ENCODE assay signal across 12 cellular contexts in the genomic region with DNA sequence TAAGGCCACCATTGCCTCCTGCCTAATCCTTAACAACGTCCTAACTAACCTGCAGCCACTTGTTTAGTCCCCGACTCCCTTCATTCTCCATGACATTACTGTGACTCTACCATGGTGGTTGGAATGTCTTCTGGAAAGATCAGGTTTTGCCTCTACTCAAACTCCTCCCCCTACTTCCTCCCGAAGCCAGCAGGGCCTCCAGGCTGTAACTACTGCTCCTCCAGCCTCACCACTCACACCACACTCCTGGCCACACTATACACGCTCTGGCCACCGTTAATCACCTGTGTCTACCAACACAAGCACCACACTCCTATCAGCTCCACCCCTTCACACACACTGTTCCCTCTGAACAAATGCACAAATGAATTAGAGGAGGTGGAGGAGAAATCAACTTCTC.
DNase-seq lines count a peak whose midpoint lies in the region; ATAC-seq, FAIRE-seq and TF ChIP-seq lines count a peak whose summit lies in the region.
"Had no signal": no experiment of that assay in that cellular context is flagged by ENCODE, and none has a peak within 500 bp of the region (broad histone marks: within the 10 kb centered on the region; RNA-seq: fewer than 3 reads in every experiment).

No MANE protein-coding gene starts in this region.

- no peak overlapping the region for H3K18ac ChIP-seq in mesendoderm (ENCODE audit: low read length)

- H3K79me2 ChIP-seq in HepG2 (ENCODE audit: insufficient read depth, low read length) (peaks cover 89% of the 10 kb centered on the region), mesendoderm (ENCODE audit: control insufficient read depth, insufficient read depth, low read length) (peaks cover 31% of the 10 kb centered on the region)

- FAIRE-seq in HepG2 (lab: Jason Lieb, UNC), result no peak

- H3K9ac ChIP-seq in HepG2 (ENCODE audit: insufficient read depth, low read depth, low read length) (no peak overlapping the region), mesendoderm (ENCODE audit: low read length) (no peak overlapping the region)

- H3K27ac Mint-ChIP-seq in MCF 10A (ENCODE audit: low read depth, unreplicated experiment), result peak overlapping the region; percentile 57

- no peak overlapping the region for H3K4me3 Mint-ChIP-seq in MCF 10A (ENCODE audit: unreplicated experiment)

- H2BK15ac ChIP-seq in mesendoderm (replicated peaks; ENCODE audit: low read depth), result no peak overlapping the region

- CTCF ChIA-PET in HepG2 (lab: Yijun Ruan, JAX; ENCODE audit: low intra/inter-chr PET ratio, low total read pairs) (no interaction called here), MCF 10A (lab: Yijun Ruan, JAX) (no interaction called here)

- H3K79me1 ChIP-seq in mesendoderm (ENCODE audit: low read length), result peaks cover 26% of the 10 kb centered on the region

- TF ChIP-seq EP300 in HepG2 (IDR thresholded peaks at IDR 0.05; ENCODE audit: low read depth in 2 of 2, low read length in 2 of 2) (no peak), HepG2 (CRISPR knock-in tag; IDR thresholded peaks at IDR 0.05; ENCODE audit: borderline replicate concordance) (no peak)

- POLR2A ChIA-PET in HepG2 (lab: Yijun Ruan, JAX), result interaction anchor here (0.7 to 2.4 kb wide), 3 partner anchors 14 to 69 kb away, joined by 3 to 18 read pairs (median 4); a partner anchor contains a TSS
- POLR2A ChIA-PET in MCF 10A (lab: Yijun Ruan, JAX), result interaction anchor here (2.9 kb wide), 1 partner anchor 13 kb away, joined by 12 read pairs; no protein-coding TSS in a partner anchor

- DNase-seq in HepG2 (ENCODE audit: low spot score), result no peak
- no peak for DNase-seq in right lobe of liver
- DNase-seq in MCF 10A (ENCODE audit: unreplicated experiment), result no peak
- DNase-seq in mesendoderm, result peak; percentile 75
- no peak for DNase-seq in central memory CD4-positive, alpha-beta T cell
- no peak for DNase-seq in posterior vena cava (ENCODE audit: low spot score)
- no peak for DNase-seq in NCI-H2196 (lab: John Stamatoyannopoulos, UW; ENCODE audit: unreplicated experiment)
- DNase-seq in cerebellum (ENCODE audit: low spot score), result no peak
- DNase-seq: activated gamma-delta T cell; NCI-H187; stimulated activated CD4-positive, alpha-beta T cell treated with anti-CD3 and anti-CD28 coated beads, Interleukin-2, amount 100 ng/mL, for 24 hours had no signal

- intact Hi-C loops in HepG2 (cut with micrococcal nuclease; ENCODE audit: unreplicated experiment) (loop anchor here (10.0 kb wide), 1 partner anchor 49 kb away; no protein-coding TSS in a partner anchor), right lobe of liver (cut with DNase I) (no loop called here), MCF 10A (cut with micrococcal nuclease) (no loop called here), posterior vena cava (cut with DNase I) (no loop called here)

- in situ Hi-C loops in HepG2 (cut with HindIII; ENCODE audit: extremely low pct_ligation_motif_present, low pct_unique_long_range_greater_than_20kb), result no loop called here

- no peaks in the 10 kb centered on the region for H3K27me3 Mint-ChIP-seq in MCF 10A (ENCODE audit: insufficient read depth, unreplicated experiment)

- no peak overlapping the region for H3K56ac ChIP-seq in mesendoderm (ENCODE audit: low read length)

- no TSS peak for BruUV-seq in HepG2 (replicated peaks; lab: Mats Ljungman, UMichigan)
- no TSS peak for BruUV-seq in MCF 10A (replicated peaks; lab: Mats Ljungman, UMichigan)

- peaks cover 44% of the 10 kb centered on the region for H3K4me1 Mint-ChIP-seq in MCF 10A (ENCODE audit: insufficient read depth, unreplicated experiment)

- H3K36me3 Mint-ChIP-seq in MCF 10A (ENCODE audit: insufficient read depth, unreplicated experiment), result peaks cover 7% of the 10 kb centered on the region

- TF ChIP-seq POLR2A in HepG2 (IDR thresholded peaks at IDR 0.05; ENCODE audit: insufficient read depth in 1 of 2, low read depth in 2 of 2, low read length in 2 of 2) (no peak), right lobe of liver (IDR thresholded peaks at IDR 0.05) (no peak)

- H3K36me3 ChIP-seq in HepG2 (replicated peaks in 1 of 2; ENCODE audit: control insufficient read depth in 1 of 2, insufficient read depth in 2 of 2, low read length in 2 of 2), result peaks cover 8 to 27% of the 10 kb centered on the region in 2 experiments; a peak in 4 of 5 replicates
- H3K36me3 ChIP-seq in right lobe of liver, result peaks cover 0 to 5% (median 0%) of the 10 kb centered on the region in 4 donors
- no peaks in the 10 kb centered on the region for H3K36me3 ChIP-seq in mesendoderm (ENCODE audit: control insufficient read depth, insufficient read depth, low read length)

- H2BK5ac ChIP-seq in mesendoderm (ENCODE audit: low read length), result no peak overlapping the region

- H2AFZ ChIP-seq in HepG2 (ENCODE audit: low read length), result no peak overlapping the region

- no peak overlapping the region for H3K4me2 ChIP-seq in HepG2 (ENCODE audit: low read depth, low read length)
- H3K4me2 ChIP-seq in mesendoderm (ENCODE audit: low read length), result no peak overlapping the region

- H3K27ac ChIP-seq in HepG2 (ENCODE audit: extremely low read length, insufficient read depth, low read length), result peak overlapping the region; percentile 57
- H3K27ac ChIP-seq in right lobe of liver, result no peak overlapping the region
- no peak overlapping the region for H3K27ac ChIP-seq in mesendoderm (ENCODE audit: low read depth, low read length)
- H3K27ac ChIP-seq: HL-60 had no signal

- H3K23ac ChIP-seq in mesendoderm (ENCODE audit: low read length), result no peak overlapping the region

- no peak for TF ChIP-seq CTCF in HepG2 (CRISPR knock-in tag; IDR thresholded peaks at IDR 0.05)
- TF ChIP-seq CTCF in right lobe of liver (IDR thresholded peaks at IDR 0.05), result no peak
- no peak for TF ChIP-seq CTCF in MCF 10A (IDR thresholded peaks at IDR 0.05; ENCODE audit: unreplicated experiment)

- H4K5ac ChIP-seq in mesendoderm (ENCODE audit: low read length), result no peak overlapping the region

- ATAC-seq in HepG2 (no peak), right lobe of liver (no peak)

- H3K4me3 ChIP-seq in HepG2 (replicated peaks in 1 of 3; ENCODE audit: insufficient read depth in 1 of 3, low read depth in 2 of 3, low read length in 3 of 3) (no peak overlapping the region), right lobe of liver (no peak overlapping the region), mesendoderm (ENCODE audit: low read length) (no peak overlapping the region)

- TF ChIP-seq RAD21 in HepG2 (CRISPR knock-in tag; IDR thresholded peaks at IDR 0.05), result no peak

- no peak overlapping the region for H2BK120ac ChIP-seq in mesendoderm (ENCODE audit: low read depth, low read length)

- H3K9me3 Mint-ChIP-seq in MCF 10A (ENCODE audit: unreplicated experiment), result no peaks in the 10 kb centered on the region

- no peak overlapping the region for H2AK5ac ChIP-seq in mesendoderm (ENCODE audit: low read length)

- H3K9me3 ChIP-seq in HepG2 (ENCODE audit: low read length) (no peaks in the 10 kb centered on the region), right lobe of liver (no peaks in the 10 kb centered on the region)

- WGBS in HepG2 (ENCODE audit: low lambda C conversion rate), result 94% methylated on average over 5 of the region's 5 CpGs
- WGBS in right lobe of liver (ENCODE audit: insufficient coverage, low coverage, low lambda C conversion rate, missing lambda C conversion rate), result 63% methylated on average over 5 of the region's 5 CpGs
- WGBS in mesendoderm (ENCODE audit: extremely low coverage, insufficient coverage, low lambda C conversion rate), result no CpG with 5 or more reads among the region's 5 CpGs

- no peak overlapping the region for H3K4ac ChIP-seq in mesendoderm (ENCODE audit: low read depth, low read length)

- 0 out of 2 replicates have a peak, but pooled peaks cover 6% of the 10 kb centered on the region for H4K20me1 ChIP-seq in HepG2 (ENCODE audit: insufficient read depth, low read length)

- H4K8ac ChIP-seq in mesendoderm (ENCODE audit: low read depth, low read length), result no peak overlapping the region

- H3K4me1 ChIP-seq in HepG2 (ENCODE audit: insufficient read depth, low read length) (peaks cover 70% of the 10 kb centered on the region), right lobe of liver (peaks cover 0 to 4% (median 0%) of the 10 kb centered on the region in 4 donors), mesendoderm (ENCODE audit: control insufficient read depth, low read depth, low read length) (peaks cover 7% of the 10 kb centered on the region)

- H3K27me3 ChIP-seq in HepG2 (ENCODE audit: control insufficient read depth in 1 of 2, insufficient read depth in 2 of 2, low read length in 2 of 2) (no peaks in the 10 kb centered on the region), right lobe of liver (no peaks in the 10 kb centered on the region), mesendoderm (ENCODE audit: insufficient read depth, low read length, poor library complexity) (no peaks in the 10 kb centered on the region)

TF ChIP-seq in HepG2, 621 proteins besides CTCF, POLR2A, EP300 and RAD21 (continues in another document):
- TF ChIP-seq CCAR2 (optimal IDR thresholded peaks at IDR 0.05; ENCODE audit: low read depth, low read length), result no peak
- TF ChIP-seq, protein P1, sequence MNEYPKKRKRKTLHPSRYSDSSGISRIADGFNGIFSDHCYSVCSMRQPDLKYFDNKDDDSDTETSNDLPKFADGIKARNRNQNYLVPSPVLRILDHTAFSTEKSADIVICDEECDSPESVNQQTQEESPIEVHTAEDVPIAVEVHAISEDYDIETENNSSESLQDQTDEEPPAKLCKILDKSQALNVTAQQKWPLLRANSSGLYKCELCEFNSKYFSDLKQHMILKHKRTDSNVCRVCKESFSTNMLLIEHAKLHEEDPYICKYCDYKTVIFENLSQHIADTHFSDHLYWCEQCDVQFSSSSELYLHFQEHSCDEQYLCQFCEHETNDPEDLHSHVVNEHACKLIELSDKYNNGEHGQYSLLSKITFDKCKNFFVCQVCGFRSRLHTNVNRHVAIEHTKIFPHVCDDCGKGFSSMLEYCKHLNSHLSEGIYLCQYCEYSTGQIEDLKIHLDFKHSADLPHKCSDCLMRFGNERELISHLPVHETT (CRISPR knock-in tag; conservative IDR thresholded peaks at IDR 0.05), result no peak
- TF ChIP-seq MTA3 (CRISPR knock-in tag; IDR thresholded peaks at IDR 0.05), result no peak
- TF ChIP-seq ZSCAN20 (CRISPR knock-in tag; IDR thresholded peaks at IDR 0.05; ENCODE audit: borderline replicate concordance), result no peak
- no peak for TF ChIP-seq RFXANK (CRISPR knock-in tag; IDR thresholded peaks at IDR 0.05)
- TF ChIP-seq FOXO1 (CRISPR knock-in tag; IDR thresholded peaks at IDR 0.05), result no peak
- TF ChIP-seq SRY (CRISPR knock-in tag; IDR thresholded peaks at IDR 0.05), result no peak
- TF ChIP-seq ZNF781 (CRISPR knock-in tag; IDR thresholded peaks at IDR 0.05; ENCODE audit: borderline replicate concordance, not compliant biosample characterization), result no peak
- TF ChIP-seq NCOA5 (CRISPR knock-in tag; IDR thresholded peaks at IDR 0.05), result no peak
- TF ChIP-seq, protein P2, sequence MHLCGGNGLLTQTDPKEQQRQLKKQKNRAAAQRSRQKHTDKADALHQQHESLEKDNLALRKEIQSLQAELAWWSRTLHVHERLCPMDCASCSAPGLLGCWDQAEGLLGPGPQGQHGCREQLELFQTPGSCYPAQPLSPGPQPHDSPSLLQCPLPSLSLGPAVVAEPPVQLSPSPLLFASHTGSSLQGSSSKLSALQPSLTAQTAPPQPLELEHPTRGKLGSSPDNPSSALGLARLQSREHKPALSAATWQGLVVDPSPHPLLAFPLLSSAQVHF (CRISPR knock-in tag; IDR thresholded peaks at IDR 0.05), result no peak
- no peak for TF ChIP-seq ZNF292 (CRISPR knock-in tag; IDR thresholded peaks at IDR 0.05; ENCODE audit: borderline replicate concordance, low read depth)
